ENCODE assay signal across 16 cellular contexts in genomic region chr16:23847251-23847650, GRCh38. TPM values are rescaled to one million over a fixed set of nuclear protein-coding genes. Genes with fewer than 3 reads are reported as not detected.
DNase-seq lines count a peak whose midpoint lies in the region; ATAC-seq and TF ChIP-seq lines count a peak whose summit lies in the region.
"Had no signal": no experiment of that assay in that cellular context is flagged by ENCODE, and none has a peak within 500 bp of the region (broad histone marks: within the 10 kb centered on the region; RNA-seq: fewer than 3 reads in every experiment).

No MANE protein-coding gene starts in this region.

- no peak for TF ChIP-seq CTCF in transverse colon (IDR thresholded peaks at IDR 0.05)
- TF ChIP-seq CTCF in type B pancreatic cell (conservative IDR thresholded peaks at IDR 0.05): no peak

- no peaks in the 10 kb centered on the region for H3K27me3 ChIP-seq in transverse colon

- DNase-seq in activated T-cell treated with anti-CD3 and anti-CD28 coated beads, Interleukin-2, amount 50 U/mL, for 72 hours: no peak
- DNase-seq in activated T-cell treated with anti-CD3 and anti-CD28 coated beads, Interleukin-2, amount 50 U/mL, for 48 hours: no peak
- DNase-seq in T-cell: no peak
- no peak for DNase-seq in activated naive CD8-positive, alpha-beta T cell treated with anti-CD3 and anti-CD28 coated beads, Interleukin-2, amount 50 U/mL, for 24 hours
- no peak for DNase-seq in natural killer cell treated with Interleukin-12 subunit alpha and Interleukin-12 subunit beta and Interleukin-15 and Interleukin-18, amount 100 ng/mL, for 72 hours (ENCODE audit: low spot score)
- no peak for DNase-seq in transverse colon
- DNase-seq in type B pancreatic cell (ENCODE audit: extremely low spot score, unreplicated experiment): no peak
- DNase-seq: DMS 273 treated with DMSO at 0.1 percent for 48 hours, NCI-H1417, NCI-H2029 treated with DMSO at 0.1 percent for 48 hours, NCI-H510A, NCI-H82 had no signal

- 58 to 66% methylated on average over 3 of the region's 3 CpGs for WGBS in transverse colon (ENCODE audit: low coverage in 1 of 2), 2 donors

- CTCF ChIA-PET in T-cell (lab: Charles Lee): interaction anchor here in 1 of 2 donors (0.5 to 0.7 kb wide), 3 partner anchors 16 to 1038 kb away, joined by 3 to 9 read pairs (median 3); no protein-coding TSS in a partner anchor

- no peak overlapping the region for H3K4me3 ChIP-seq in transverse colon

- POLR2A ChIA-PET in T-cell (lab: Charles Lee): no interaction called here

- ATAC-seq in activated T-cell treated with anti-CD3 and anti-CD28 coated beads, Interleukin-2, amount 50 U/mL, for 72 hours (replicated peaks in 1 of 2): no peak
- no peak for ATAC-seq in T-cell (replicated peaks in 1 of 4)
- no peak for ATAC-seq in activated naive CD8-positive, alpha-beta T cell treated with anti-CD3 and anti-CD28 coated beads, Interleukin-2, amount 50 U/mL, for 24 hours
- ATAC-seq in natural killer cell treated with Interleukin-12 subunit alpha and Interleukin-12 subunit beta and Interleukin-15 and Interleukin-18, amount 100 ng/mL, for 72 hours: no peak
- no peak for ATAC-seq in GM18511 (IDR thresholded peaks at IDR 0.05; ENCODE audit: unreplicated experiment)
- ATAC-seq: Panc1, Right ventricle myocardium inferior had no signal

- peak overlapping the region; percentile 26 for H3K27ac Mint-ChIP-seq in activated T-cell treated with anti-CD3 and anti-CD28 coated beads, Interleukin-2, amount 50 U/mL, for 72 hours
- H3K27ac Mint-ChIP-seq in T-cell: peak overlapping the region; percentile 29 to 63
- H3K27ac Mint-ChIP-seq in activated naive CD8-positive, alpha-beta T cell treated with anti-CD3 and anti-CD28 coated beads, Interleukin-2, amount 50 U/mL, for 24 hours: peak overlapping the region; percentile 91
- H3K27ac Mint-ChIP-seq in natural killer cell treated with Interleukin-12 subunit alpha and Interleukin-12 subunit beta and Interleukin-15 and Interleukin-18, amount 100 ng/mL, for 72 hours: peak overlapping the region; percentile 81 to 90
- no peak overlapping the region for H3K27ac Mint-ChIP-seq in type B pancreatic cell

- intact Hi-C loops in transverse colon (cut with DNase I; ENCODE audit: low total_unique reads): no loop called here

- TF ChIP-seq POLR2A in transverse colon (IDR thresholded peaks at IDR 0.05): no peak

- no peaks in the 10 kb centered on the region for H3K36me3 ChIP-seq in transverse colon

- peak overlapping the region in 1 of 2 donors; percentile 80 for H3K4me3 Mint-ChIP-seq in activated T-cell treated with anti-CD3 and anti-CD28 coated beads, Interleukin-2, amount 50 U/mL, for 72 hours
- peak overlapping the region in 1 of 3 donors; percentile 41 for H3K4me3 Mint-ChIP-seq in T-cell
- no peak overlapping the region for H3K4me3 Mint-ChIP-seq in activated naive CD8-positive, alpha-beta T cell treated with anti-CD3 and anti-CD28 coated beads, Interleukin-2, amount 50 U/mL, for 24 hours
- H3K4me3 Mint-ChIP-seq in natural killer cell treated with Interleukin-12 subunit alpha and Interleukin-12 subunit beta and Interleukin-15 and Interleukin-18, amount 100 ng/mL, for 72 hours: peak overlapping the region; percentile 91
- H3K4me3 Mint-ChIP-seq in type B pancreatic cell: no peak overlapping the region

- peaks cover 19 to 23% of the 10 kb centered on the region in 2 donors for H3K36me3 Mint-ChIP-seq in activated T-cell treated with anti-CD3 and anti-CD28 coated beads, Interleukin-2, amount 50 U/mL, for 72 hours (ENCODE audit: insufficient read depth in 2 of 2)
- peaks cover 26% of the 10 kb centered on the region for H3K36me3 Mint-ChIP-seq in T-cell
- H3K36me3 Mint-ChIP-seq in activated naive CD8-positive, alpha-beta T cell treated with anti-CD3 and anti-CD28 coated beads, Interleukin-2, amount 50 U/mL, for 24 hours (ENCODE audit: low read depth): peaks cover 61% of the 10 kb centered on the region
- peaks cover 52% of the 10 kb centered on the region for H3K36me3 Mint-ChIP-seq in natural killer cell treated with Interleukin-12 subunit alpha and Interleukin-12 subunit beta and Interleukin-15 and Interleukin-18, amount 100 ng/mL, for 72 hours
- H3K36me3 Mint-ChIP-seq in type B pancreatic cell: no peaks in the 10 kb centered on the region

- TF ChIP-seq EP300 in transverse colon (IDR thresholded peaks at IDR 0.05; ENCODE audit: low read depth): no peak

- no peak overlapping the region for H3K27ac ChIP-seq in transverse colon

- H3K4me1 Mint-ChIP-seq in activated T-cell treated with anti-CD3 and anti-CD28 coated beads, Interleukin-2, amount 50 U/mL, for 72 hours (ENCODE audit: low read depth): peaks cover 95% of the 10 kb centered on the region
- peaks cover 76 to 87% (median 82%) of the 10 kb centered on the region in 3 donors for H3K4me1 Mint-ChIP-seq in T-cell
- peaks cover 92% of the 10 kb centered on the region for H3K4me1 Mint-ChIP-seq in activated naive CD8-positive, alpha-beta T cell treated with anti-CD3 and anti-CD28 coated beads, Interleukin-2, amount 50 U/mL, for 24 hours
- H3K4me1 Mint-ChIP-seq in natural killer cell treated with Interleukin-12 subunit alpha and Interleukin-12 subunit beta and Interleukin-15 and Interleukin-18, amount 100 ng/mL, for 72 hours (ENCODE audit: low read depth in 2 of 2): peaks cover 76 to 95% of the 10 kb centered on the region in 2 donors
- H3K4me1 Mint-ChIP-seq in type B pancreatic cell (ENCODE audit: unreplicated experiment): no peaks in the 10 kb centered on the region

- H3K27me3 Mint-ChIP-seq in activated T-cell treated with anti-CD3 and anti-CD28 coated beads, Interleukin-2, amount 50 U/mL, for 72 hours (ENCODE audit: low read depth): no peaks in the 10 kb centered on the region
- H3K27me3 Mint-ChIP-seq in T-cell (no peaks in the 10 kb centered on the region), type B pancreatic cell (peaks cover 55% of the 10 kb centered on the region)
- H3K27me3 Mint-ChIP-seq in activated naive CD8-positive, alpha-beta T cell treated with anti-CD3 and anti-CD28 coated beads, Interleukin-2, amount 50 U/mL, for 24 hours: no peaks in the 10 kb centered on the region
- H3K27me3 Mint-ChIP-seq in natural killer cell treated with Interleukin-12 subunit alpha and Interleukin-12 subunit beta and Interleukin-15 and Interleukin-18, amount 100 ng/mL, for 72 hours: no peaks in the 10 kb centered on the region

- H3K9me3 Mint-ChIP-seq in activated T-cell treated with anti-CD3 and anti-CD28 coated beads, Interleukin-2, amount 50 U/mL, for 72 hours: no peaks in the 10 kb centered on the region
- H3K9me3 Mint-ChIP-seq in T-cell: no peaks in the 10 kb centered on the region
- peaks cover 7% of the 10 kb centered on the region for H3K9me3 Mint-ChIP-seq in activated naive CD8-positive, alpha-beta T cell treated with anti-CD3 and anti-CD28 coated beads, Interleukin-2, amount 50 U/mL, for 24 hours
- H3K9me3 Mint-ChIP-seq in natural killer cell treated with Interleukin-12 subunit alpha and Interleukin-12 subunit beta and Interleukin-15 and Interleukin-18, amount 100 ng/mL, for 72 hours: peaks cover 6% of the 10 kb centered on the region
- no peaks in the 10 kb centered on the region for H3K9me3 Mint-ChIP-seq in type B pancreatic cell

- H3K9me3 ChIP-seq in transverse colon: no peaks in the 10 kb centered on the region

- in situ Hi-C loops in transverse colon (cut with MboI; ENCODE audit: low pct_ligation_motif_present in 1 of 4, low pct_unique_long_range_greater_than_20kb in 1 of 4, low sequenced_read_pairs in 3 of 4): no loop called here

- no peaks in the 10 kb centered on the region for H3K4me1 ChIP-seq in transverse colon

RNA-seq across cellular contexts. Expression of gene PRKCB, which starts 11.5 kb away (rescaled TPM):
- total RNA-seq in activated T-cell treated with anti-CD3 and anti-CD28 coated beads, Interleukin-2, amount 50 U/mL, for 72 hours: 10 to 100 TPM; 72.1 to 77.0 TPM
- total RNA-seq in T-cell (100 to 1,000 TPM in 4 of 5 donors, 10 to 100 TPM in 1; 84.7 to 114 (median 105) TPM), transverse colon (10 to 100 TPM in 2 of 4 donors, 1 to 10 TPM in 2; 9.0 to 28.3 (median 15.2) TPM), type B pancreatic cell (ENCODE audit: low replicate concordance) (0.95 and 10.2 TPM in 2 replicates)
- 100 to 1,000 TPM; 193 to 273 TPM for total RNA-seq in natural killer cell treated with Interleukin-12 subunit alpha and Interleukin-12 subunit beta and Interleukin-15 and Interleukin-18, amount 100 ng/mL, for 72 hours
- total RNA-seq: LHCN-M2 had no signal
